19 cellular contexts compared by ENCODE assay signal in genomic region chr11:16982809-16983208, GRCh38. TPM values are rescaled to one million over a fixed set of nuclear protein-coding genes. Genes with fewer than 3 reads are reported as not detected.
DNase-seq lines count a peak whose midpoint lies in the region; ATAC-seq and TF ChIP-seq lines count a peak whose summit lies in the region.
"Had no signal": no experiment of that assay in that cellular context is flagged by ENCODE, and none has a peak within 500 bp of the region (broad histone marks: within the 10 kb centered on the region; RNA-seq: fewer than 3 reads in every experiment).

No MANE protein-coding gene starts in this region.

- H2BK120ac ChIP-seq in trophoblast cell (ENCODE audit: insufficient read depth, low read length, poor library complexity), result peak overlapping the region; percentile 97

- no peaks in the 10 kb centered on the region for H3K36me3 ChIP-seq in Caco-2 (ENCODE audit: control insufficient read depth, insufficient read depth, low read length)
- no peaks in the 10 kb centered on the region for H3K36me3 ChIP-seq in trophoblast cell (ENCODE audit: control insufficient read depth in 1 of 2, insufficient read depth in 2 of 2, low read length in 2 of 2)
- H3K36me3 ChIP-seq: cardiac muscle cell, gastrocnemius medialis had no signal

- CTCF ChIA-PET in Caco-2 (lab: Charles Lee), result interaction anchor here (0.8 kb wide), 1 partner anchor 37 kb away, joined by 3 read pairs; no protein-coding TSS in a partner anchor

- peak overlapping the region; percentile 79 for H3K27ac Mint-ChIP-seq in Caco-2 (ENCODE audit: unreplicated experiment)
- peak overlapping the region; percentile 8 for H3K27ac Mint-ChIP-seq in activated T-helper 17 cell treated with anti-CD3 and anti-CD28 coated beads, Interleukin-2, amount 50 U/mL, for 72 hours
- H3K27ac Mint-ChIP-seq: T-helper 2 cell treated with Interferon-gamma antibody and Interleukin-4, amounts not matched to agents 5 μg/mL and 100 μg/mL, for 36 hours had no signal

- H3K79me1 ChIP-seq in trophoblast cell (ENCODE audit: low read length), result peaks cover 31% of the 10 kb centered on the region

- H3K14ac ChIP-seq in trophoblast cell (ENCODE audit: low read length), result peak overlapping the region; percentile 94

- WGBS in trophoblast cell (ENCODE audit: extremely low coverage, insufficient coverage, insufficient read length), result no CpG with 5 or more reads among the region's 1 CpG

- no peaks in the 10 kb centered on the region for H3K9me3 Mint-ChIP-seq in Caco-2 (ENCODE audit: unreplicated experiment)
- H3K9me3 Mint-ChIP-seq in activated T-helper 17 cell treated with anti-CD3 and anti-CD28 coated beads, Interleukin-2, amount 50 U/mL, for 72 hours, result no peaks in the 10 kb centered on the region
- H3K9me3 Mint-ChIP-seq: T-helper 2 cell treated with Interferon-gamma antibody and Interleukin-4, amounts not matched to agents 5 μg/mL and 100 μg/mL, for 36 hours had no signal

- H2AK5ac ChIP-seq in trophoblast cell (ENCODE audit: low read length), result peak overlapping the region; percentile 70

- H3K23ac ChIP-seq in trophoblast cell (ENCODE audit: low read length), result no peak overlapping the region

- no peak overlapping the region for H2AFZ ChIP-seq in trophoblast cell (ENCODE audit: insufficient read depth, low read length, poor library complexity)

- no peak overlapping the region for H3K9ac ChIP-seq in trophoblast cell (ENCODE audit: low read length)

- peak overlapping the region; percentile 97 for H4K91ac ChIP-seq in trophoblast cell (ENCODE audit: low read depth, low read length)

- no peaks in the 10 kb centered on the region for H3K9me3 ChIP-seq in Caco-2
- H3K9me3 ChIP-seq in trophoblast cell (ENCODE audit: insufficient read depth, low read depth, low read length), result no peaks in the 10 kb centered on the region
- H3K9me3 ChIP-seq: gastrocnemius medialis had no signal

- H3K4me3 Mint-ChIP-seq in Caco-2 (ENCODE audit: unreplicated experiment), result no peak overlapping the region
- no peak overlapping the region for H3K4me3 Mint-ChIP-seq in activated T-helper 17 cell treated with anti-CD3 and anti-CD28 coated beads, Interleukin-2, amount 50 U/mL, for 72 hours
- H3K4me3 Mint-ChIP-seq: T-helper 2 cell treated with Interferon-gamma antibody and Interleukin-4, amounts not matched to agents 5 μg/mL and 100 μg/mL, for 36 hours had no signal

- POLR2A ChIA-PET in Caco-2 (lab: Charles Lee), result no interaction called here

- no peaks in the 10 kb centered on the region for H3K27me3 Mint-ChIP-seq in Caco-2 (ENCODE audit: insufficient read depth, unreplicated experiment)
- no peaks in the 10 kb centered on the region for H3K27me3 Mint-ChIP-seq in activated T-helper 17 cell treated with anti-CD3 and anti-CD28 coated beads, Interleukin-2, amount 50 U/mL, for 72 hours

- peak overlapping the region; percentile 1 for H3K4ac ChIP-seq in trophoblast cell (ENCODE audit: low read depth, low read length)

- TF ChIP-seq CTCF in Caco-2 (IDR thresholded peaks at IDR 0.05; ENCODE audit: insufficient read depth in 1 of 2, low read depth in 1 of 2, low read length in 1 of 2, severe bottlenecking in 1 of 2, unreplicated experiment in 1 of 2) (no peak), fibroblast of mammary gland (conservative IDR thresholded peaks at IDR 0.05; ENCODE audit: control insufficient read depth, insufficient read depth, low read depth, low read length) (no peak)

- H2BK12ac ChIP-seq in trophoblast cell (ENCODE audit: low read length), result peak overlapping the region; percentile 86

- no peaks in the 10 kb centered on the region for H3K27me3 ChIP-seq in Caco-2 (replicated peaks; ENCODE audit: control insufficient read depth, insufficient read depth, low read length)
- no peaks in the 10 kb centered on the region for H3K27me3 ChIP-seq in trophoblast cell (ENCODE audit: insufficient read depth, low read length)
- H3K27me3 ChIP-seq: cardiac muscle cell, gastrocnemius medialis had no signal

- peak overlapping the region; percentile 88 for H3K27ac ChIP-seq in trophoblast cell (ENCODE audit: low read depth, low read length)
- H3K27ac ChIP-seq: gastrocnemius medialis, HL-60 had no signal

- no TSS peak for BruUV-seq in Caco-2 (replicated peaks; lab: Mats Ljungman, UMichigan)

- peaks cover 9% of the 10 kb centered on the region for H3K36me3 Mint-ChIP-seq in Caco-2 (ENCODE audit: insufficient read depth, unreplicated experiment)
- H3K36me3 Mint-ChIP-seq in activated T-helper 17 cell treated with anti-CD3 and anti-CD28 coated beads, Interleukin-2, amount 50 U/mL, for 72 hours (ENCODE audit: low read depth), result no peaks in the 10 kb centered on the region

- intact Hi-C loops in Caco-2 (cut with micrococcal nuclease; ENCODE audit: unreplicated experiment), result no loop called here

- DNase-seq in Caco-2, result no peak
- peak; percentile 5 for DNase-seq in fibroblast of mammary gland (ENCODE audit: low read depth)
- DNase-seq in trophoblast cell, result peak in 1 of 2 donors; percentile 6
- no peak for DNase-seq in stimulated activated naive CD8-positive, alpha-beta T cell treated with anti-CD3 and anti-CD28 coated beads, Interleukin-15, Interleukin-2, amounts not matched to agents 100 U/mL and 50 U/mL, for 24 hours
- no peak for DNase-seq in activated CD4-positive, alpha-beta T cell treated with anti-CD3 and anti-CD28 coated beads for 48 hours
- no peak for DNase-seq in NCI-H82 treated with DMSO at 0.1 percent for 48 hours (lab: John Stamatoyannopoulos, UW; ENCODE audit: unreplicated experiment)
- DNase-seq: activated CD4-positive, CD25-positive, alpha-beta regulatory T cell treated with anti-CD3 and anti-CD28 coated beads, Interleukin-2, amount 50 U/mL, for 72 hours; activated naive CD4-positive, alpha-beta T cell treated with anti-CD3 and anti-CD28 coated beads, Interleukin-2, amount 50 U/mL, for 16 hours; gastrocnemius medialis; NCI-H1417 treated with DMSO at 0.1 percent for 48 hours; NCI-H345; SIG-M5 had no signal

- no peak overlapping the region for H3K4me2 ChIP-seq in trophoblast cell (ENCODE audit: low read length)
- H3K4me2 ChIP-seq: smooth muscle cell had no signal

- ATAC-seq in activated T-helper 17 cell treated with anti-CD3 and anti-CD28 coated beads, Interleukin-2, amount 50 U/mL, for 72 hours (replicated peaks), result no peak
- no peak for ATAC-seq in stimulated activated naive CD8-positive, alpha-beta T cell treated with anti-CD3 and anti-CD28 coated beads, Interleukin-15, Interleukin-2, amounts not matched to agents 100 U/mL and 50 U/mL, for 24 hours
- ATAC-seq in HG02938 (IDR thresholded peaks at IDR 0.05; ENCODE audit: unreplicated experiment), result no peak
- ATAC-seq: gastrocnemius medialis had no signal

- peak overlapping the region; percentile 96 for H2BK5ac ChIP-seq in trophoblast cell (ENCODE audit: low read depth, low read length, poor library complexity)

- peaks cover 21% of the 10 kb centered on the region for H3K4me1 Mint-ChIP-seq in Caco-2 (ENCODE audit: low read depth, unreplicated experiment)
- H3K4me1 Mint-ChIP-seq in activated T-helper 17 cell treated with anti-CD3 and anti-CD28 coated beads, Interleukin-2, amount 50 U/mL, for 72 hours, result peaks cover 16% of the 10 kb centered on the region

- H3K4me3 ChIP-seq in Caco-2 (ENCODE audit: low read depth, low read length) (no peak overlapping the region), fibroblast of mammary gland (ENCODE audit: control insufficient read depth, low read depth, low read length) (no peak overlapping the region), trophoblast cell (ENCODE audit: low read depth, low read length) (no peak overlapping the region)
- H3K4me3 ChIP-seq: cardiac muscle cell, gastrocnemius medialis, lung, smooth muscle cell had no signal

- H3K4me1 ChIP-seq in Caco-2 (peaks cover 20% of the 10 kb centered on the region), trophoblast cell (ENCODE audit: control insufficient read depth in 1 of 2, insufficient read depth in 2 of 2, low read length in 2 of 2) (peaks cover 36 to 51% of the 10 kb centered on the region in 2 experiments)
- H3K4me1 ChIP-seq: gastrocnemius medialis had no signal

- H4K12ac ChIP-seq in trophoblast cell (ENCODE audit: low read depth, low read length), result no peak overlapping the region

- peaks cover 2% of the 10 kb centered on the region for H3K79me2 ChIP-seq in trophoblast cell (ENCODE audit: control insufficient read depth, insufficient read depth, low read length, poor library complexity)

- peak overlapping the region; percentile 98 for H3K18ac ChIP-seq in trophoblast cell (ENCODE audit: low read length)

- peak overlapping the region; percentile 74 for H4K8ac ChIP-seq in trophoblast cell (ENCODE audit: low read depth, low read length)

RNA-seq across cellular contexts. Expression of gene PLEKHA7, which starts 31.4 kb away (rescaled TPM):
- 57.6 and 59.7 TPM in 2 replicates for total RNA-seq in Caco-2 (2022)
- total RNA-seq in activated T-helper 17 cell treated with anti-CD3 and anti-CD28 coated beads, Interleukin-2, amount 50 U/mL, for 72 hours, result 10 to 100 TPM in 1 of 2 donors, 1 to 10 TPM in 1; 2.7 to 35.2 TPM
- 33.1 and 34.0 TPM in 2 replicates for polyA plus RNA-seq in trophoblast cell (2013)
